10 cellular contexts compared by ENCODE assay signal in genomic region chr3:108036984-108037741, GRCh38. TPM values are rescaled to one million over a fixed set of nuclear protein-coding genes. Genes with fewer than 3 reads are reported as not detected.
A peak's percentile ranks its signal among the peaks of the same experiment; 100 is the strongest.
DNase-seq lines count a peak whose midpoint lies in the region; ATAC-seq and TF ChIP-seq lines count a peak whose summit lies in the region.
"Had no signal": no experiment of that assay in that cellular context is flagged by ENCODE, and none has a peak within 500 bp of the region (broad histone marks: within the 10 kb centered on the region; RNA-seq: fewer than 3 reads in every experiment).

No MANE protein-coding gene starts in this region.

- CTCF ChIA-PET in activated CD8-positive, alpha-beta T cell treated with anti-CD3 and anti-CD28 coated beads, Interleukin-2, amount 10 ng/mL, durations not matched to agents 7 days and 5 days (lab: Charles Lee): interaction anchor here (0.8 kb wide), 1 partner anchor 110 kb away, joined by 3 read pairs; no protein-coding TSS in a partner anchor

- H3K36me3 ChIP-seq in suprapubic skin: peaks cover 5% of the 10 kb centered on the region

- H3K9me3 Mint-ChIP-seq in activated naive CD4-positive, alpha-beta T cell treated with anti-CD3 and anti-CD28 coated beads, Interleukin-2, amount 50 U/mL, for 24 hours: no peaks in the 10 kb centered on the region
- no peaks in the 10 kb centered on the region for H3K9me3 Mint-ChIP-seq in central memory CD8-positive, alpha-beta T cell
- no peaks in the 10 kb centered on the region for H3K9me3 Mint-ChIP-seq in activated CD8-positive, alpha-beta T cell treated with anti-CD3 and anti-CD28 coated beads, Interleukin-2, amount 10 ng/mL, durations not matched to agents 7 days and 5 days (ENCODE audit: insufficient read depth)

- no peaks in the 10 kb centered on the region for H3K9me3 ChIP-seq in suprapubic skin
- H3K9me3 ChIP-seq: heart left ventricle had no signal

- H3K27ac Mint-ChIP-seq in activated naive CD4-positive, alpha-beta T cell treated with anti-CD3 and anti-CD28 coated beads, Interleukin-2, amount 50 U/mL, for 24 hours: peak overlapping the region; percentile 51
- peak overlapping the region; percentile 6 for H3K27ac Mint-ChIP-seq in central memory CD8-positive, alpha-beta T cell (ENCODE audit: low read depth)
- no peak overlapping the region for H3K27ac Mint-ChIP-seq in activated CD8-positive, alpha-beta T cell treated with anti-CD3 and anti-CD28 coated beads, Interleukin-2, amount 10 ng/mL, durations not matched to agents 7 days and 5 days

- WGBS in suprapubic skin: 77% methylated on average over 12 of the region's 12 CpGs

- no peak for TF ChIP-seq CTCF in suprapubic skin (IDR thresholded peaks at IDR 0.05)

- H3K27ac ChIP-seq in suprapubic skin: peak overlapping the region; percentile 28

- no peak overlapping the region for H3K4me3 Mint-ChIP-seq in activated naive CD4-positive, alpha-beta T cell treated with anti-CD3 and anti-CD28 coated beads, Interleukin-2, amount 50 U/mL, for 24 hours
- no peak overlapping the region for H3K4me3 Mint-ChIP-seq in central memory CD8-positive, alpha-beta T cell
- H3K4me3 Mint-ChIP-seq in activated CD8-positive, alpha-beta T cell treated with anti-CD3 and anti-CD28 coated beads, Interleukin-2, amount 10 ng/mL, durations not matched to agents 7 days and 5 days: no peak overlapping the region

- H3K4me1 ChIP-seq in suprapubic skin: peaks cover 7% of the 10 kb centered on the region

- peaks cover 23% of the 10 kb centered on the region for H3K4me1 Mint-ChIP-seq in activated naive CD4-positive, alpha-beta T cell treated with anti-CD3 and anti-CD28 coated beads, Interleukin-2, amount 50 U/mL, for 24 hours
- peaks cover 5% of the 10 kb centered on the region for H3K4me1 Mint-ChIP-seq in central memory CD8-positive, alpha-beta T cell
- peaks cover 11% of the 10 kb centered on the region for H3K4me1 Mint-ChIP-seq in activated CD8-positive, alpha-beta T cell treated with anti-CD3 and anti-CD28 coated beads, Interleukin-2, amount 10 ng/mL, durations not matched to agents 7 days and 5 days (ENCODE audit: low read depth)

- peaks cover 11% of the 10 kb centered on the region for H3K36me3 Mint-ChIP-seq in activated naive CD4-positive, alpha-beta T cell treated with anti-CD3 and anti-CD28 coated beads, Interleukin-2, amount 50 U/mL, for 24 hours
- peaks cover 17% of the 10 kb centered on the region for H3K36me3 Mint-ChIP-seq in central memory CD8-positive, alpha-beta T cell (ENCODE audit: insufficient read depth)
- H3K36me3 Mint-ChIP-seq in activated CD8-positive, alpha-beta T cell treated with anti-CD3 and anti-CD28 coated beads, Interleukin-2, amount 10 ng/mL, durations not matched to agents 7 days and 5 days (ENCODE audit: low read depth): peaks cover 47% of the 10 kb centered on the region

- no peaks in the 10 kb centered on the region for H3K27me3 Mint-ChIP-seq in activated naive CD4-positive, alpha-beta T cell treated with anti-CD3 and anti-CD28 coated beads, Interleukin-2, amount 50 U/mL, for 24 hours
- no peaks in the 10 kb centered on the region for H3K27me3 Mint-ChIP-seq in central memory CD8-positive, alpha-beta T cell
- no peaks in the 10 kb centered on the region for H3K27me3 Mint-ChIP-seq in activated CD8-positive, alpha-beta T cell treated with anti-CD3 and anti-CD28 coated beads, Interleukin-2, amount 10 ng/mL, durations not matched to agents 7 days and 5 days (ENCODE audit: low read depth)

- peak; percentile 71 for ATAC-seq in HG02973 (IDR thresholded peaks at IDR 0.05; ENCODE audit: unreplicated experiment)
- no peak for ATAC-seq in central memory CD8-positive, alpha-beta T cell (replicated peaks; ENCODE audit: extremely low read depth, poor library complexity, severe bottlenecking)
- ATAC-seq in activated CD8-positive, alpha-beta T cell treated with anti-CD3 and anti-CD28 coated beads, Interleukin-2, amount 10 ng/mL, durations not matched to agents 7 days and 5 days: no peak
- no peak for ATAC-seq in GM18861 (IDR thresholded peaks at IDR 0.05; ENCODE audit: unreplicated experiment)

- no peak for DNase-seq in activated naive CD4-positive, alpha-beta T cell (lab: John Stamatoyannopoulos, UW)
- DNase-seq in central memory CD8-positive, alpha-beta T cell (ENCODE audit: low spot score in 2 of 2): no peak
- DNase-seq in suprapubic skin (ENCODE audit: low spot score in 2 of 2) (no peak), T-helper 1 cell (no peak)
- no peak for DNase-seq in activated CD8-positive, alpha-beta T cell treated with anti-CD3 and anti-CD28 coated beads, Interleukin-2, amount 10 ng/mL, durations not matched to agents 7 days and 5 days
- DNase-seq: Calu3, heart left ventricle had no signal

- no peak for TF ChIP-seq EP300 in suprapubic skin (IDR thresholded peaks at IDR 0.05)

- no peak overlapping the region for H3K4me3 ChIP-seq in suprapubic skin
- H3K4me3 ChIP-seq: heart left ventricle had no signal

- TF ChIP-seq POLR2A in suprapubic skin (IDR thresholded peaks at IDR 0.05): no peak

- H3K27me3 ChIP-seq in suprapubic skin: no peaks in the 10 kb centered on the region
- H3K27me3 ChIP-seq: heart left ventricle had no signal

- POLR2A ChIA-PET in activated CD8-positive, alpha-beta T cell treated with anti-CD3 and anti-CD28 coated beads, Interleukin-2, amount 10 ng/mL, durations not matched to agents 7 days and 5 days (lab: Charles Lee): no interaction called here

RNA-seq across cellular contexts. Expression of gene CD47, which starts 53.7 kb away (rescaled TPM):
- 10 to 100 TPM; 37.8 to 94.4 (median 41.8) TPM for total RNA-seq in suprapubic skin
- 100 to 1,000 TPM; 136 to 137 TPM for total RNA-seq in activated CD8-positive, alpha-beta T cell treated with anti-CD3 and anti-CD28 coated beads, Interleukin-2, amount 10 ng/mL, durations not matched to agents 7 days and 5 days
